Comparison of ENCODE assay signal across 8 cellular contexts in genomic region chr2:178477443-178478099, GRCh38. TPM values are rescaled to one million over a fixed set of nuclear protein-coding genes. Genes with fewer than 3 reads are reported as not detected.
DNase-seq lines count a peak whose midpoint lies in the region; ATAC-seq and TF ChIP-seq lines count a peak whose summit lies in the region.

No MANE protein-coding gene starts in this region.

- H3K27me3 Mint-ChIP-seq in MCF 10A (ENCODE audit: insufficient read depth, unreplicated experiment), result no peaks in the 10 kb centered on the region
- no peaks in the 10 kb centered on the region for H3K27me3 Mint-ChIP-seq in naive thymus-derived CD4-positive, alpha-beta T cell

- H3K4me3 ChIP-seq in BLaER1 treated with 17β-estradiol and CSF1 and Interleukin-3, amounts not matched to agents 10 nM and 100 nM, result peak overlapping the region; percentile 74 to 91 (median 86)
- H3K4me3 ChIP-seq in naive thymus-derived CD4-positive, alpha-beta T cell (ENCODE audit: low read length), result peak overlapping the region; percentile 91

- H3K9me3 ChIP-seq in BLaER1 treated with 17β-estradiol and CSF1 and Interleukin-3, amounts not matched to agents 10 nM and 100 nM (replicated peaks in 1 of 11), result no peaks in the 10 kb centered on the region
- H3K9me3 ChIP-seq in KOPT-K1 (ENCODE audit: insufficient read depth, low read length, poor library complexity, severe bottlenecking), result no peaks in the 10 kb centered on the region
- no peaks in the 10 kb centered on the region for H3K9me3 ChIP-seq in naive thymus-derived CD4-positive, alpha-beta T cell (ENCODE audit: control insufficient read depth in 2 of 3, low read length in 3 of 3)

- H3K4me3 Mint-ChIP-seq in MCF 10A (ENCODE audit: unreplicated experiment), result peak overlapping the region; percentile 96
- H3K4me3 Mint-ChIP-seq in naive thymus-derived CD4-positive, alpha-beta T cell, result peak overlapping the region; percentile 16 to 100 (median 96)

- H3K9ac ChIP-seq in BLaER1 treated with 17β-estradiol and CSF1 and Interleukin-3, amounts not matched to agents 10 nM and 100 nM, result peak overlapping the region; percentile 84 to 91 (median 88); a peak in 21 of 22 replicates

- DNase-seq in MCF 10A (ENCODE audit: unreplicated experiment), result no peak
- DNase-seq in naive thymus-derived CD4-positive, alpha-beta T cell, result no peak
- no peak for DNase-seq in putamen (ENCODE audit: low spot score)
- no peak for DNase-seq in HPDE6-E6E7 (ENCODE audit: extremely low spot score)
- DNase-seq in activated CD8-positive, alpha-beta memory T cell treated with anti-CD3 and anti-CD28 coated beads for 24 hours, result no peak

- H3K9me3 Mint-ChIP-seq in MCF 10A (ENCODE audit: unreplicated experiment), result no peaks in the 10 kb centered on the region
- no peaks in the 10 kb centered on the region for H3K9me3 Mint-ChIP-seq in naive thymus-derived CD4-positive, alpha-beta T cell

- POLR2A ChIA-PET in MCF 10A (lab: Yijun Ruan, JAX), result interaction anchor here (0.7 to 4.4 kb wide), 2 partner anchors 27 to 58 kb away, joined by 4 to 27 read pairs; partner anchors contain the start of genes PJVK and PRKRA
- POLR2A ChIA-PET in naive thymus-derived CD4-positive, alpha-beta T cell (lab: Charles Lee), result interaction anchor here (1.6 kb wide), 1 partner anchor 26 kb away, joined by 3 read pairs; the partner anchor contains the start of genes PJVK and PRKRA

- H3K4me1 Mint-ChIP-seq in MCF 10A (ENCODE audit: insufficient read depth, unreplicated experiment), result peaks cover 16% of the 10 kb centered on the region
- peaks cover 24 to 40% (median 36%) of the 10 kb centered on the region in 7 donors for H3K4me1 Mint-ChIP-seq in naive thymus-derived CD4-positive, alpha-beta T cell

- CTCF ChIA-PET in MCF 10A (lab: Yijun Ruan, JAX), result interaction anchor here (1.0 kb wide), 1 partner anchor 46 kb away, joined by 4 read pairs; no protein-coding TSS in a partner anchor
- CTCF ChIA-PET in naive thymus-derived CD4-positive, alpha-beta T cell (lab: Charles Lee), result no interaction called here

- intact Hi-C loops in MCF 10A (cut with micrococcal nuclease), result no loop called here
- intact Hi-C loops in naive thymus-derived CD4-positive, alpha-beta T cell (cut with micrococcal nuclease), result loop anchor here (1.0 to 2.0 kb wide), 7 partner anchors 26 to 1529 kb away; partner anchors contain the start of genes PJVK (in 2 of the 2), PRKRA (in 2 of the 2), CWC22 (in 1 of the 2) and HNRNPA3 (in 1 of the 2)

- peak overlapping the region; percentile 99 for H3K27ac Mint-ChIP-seq in MCF 10A (ENCODE audit: low read depth, unreplicated experiment)
- H3K27ac Mint-ChIP-seq in naive thymus-derived CD4-positive, alpha-beta T cell, result peak overlapping the region in 7 of 9 donors; percentile 60 to 99 (median 98)

- H4K20me1 ChIP-seq in BLaER1 treated with 17β-estradiol and CSF1 and Interleukin-3, amounts not matched to agents 10 nM and 100 nM, result peaks cover 0 to 18% (median 14%) of the 10 kb centered on the region in 11 experiments; a peak in 14 of 22 replicates

- H3K4me2 ChIP-seq in BLaER1 treated with 17β-estradiol and CSF1 and Interleukin-3, amounts not matched to agents 10 nM and 100 nM, result peak overlapping the region; percentile 82 to 99 (median 89)

- no peak for TF ChIP-seq CTCF in MCF 10A (IDR thresholded peaks at IDR 0.05; ENCODE audit: unreplicated experiment)

- H3K27ac ChIP-seq in BLaER1 treated with 17β-estradiol and CSF1 and Interleukin-3, amounts not matched to agents 10 nM and 100 nM, result peak overlapping the region; percentile 80 to 93 (median 86); a peak in 20 of 22 replicates
- peak overlapping the region; percentile 69 for H3K27ac ChIP-seq in KOPT-K1 (ENCODE audit: low read depth, low read length, poor library complexity, severe bottlenecking)
- peak overlapping the region; percentile 80 for H3K27ac ChIP-seq in naive thymus-derived CD4-positive, alpha-beta T cell (ENCODE audit: low read depth, low read length)

- H3K36me3 ChIP-seq in BLaER1 treated with 17β-estradiol and CSF1 and Interleukin-3, amounts not matched to agents 10 nM and 100 nM, result peaks cover 0 to 4% (median 0%) of the 10 kb centered on the region in 11 experiments; a peak in 3 of 22 replicates
- H3K36me3 ChIP-seq in KOPT-K1 (ENCODE audit: insufficient read depth, low read length), result no peaks in the 10 kb centered on the region
- no peaks in the 10 kb centered on the region for H3K36me3 ChIP-seq in naive thymus-derived CD4-positive, alpha-beta T cell (ENCODE audit: control insufficient read depth in 2 of 3, insufficient read depth in 3 of 3, low read length in 3 of 3)

- no peak for ATAC-seq in naive thymus-derived CD4-positive, alpha-beta T cell
- no peak for ATAC-seq in GM21528 (IDR thresholded peaks at IDR 0.05; ENCODE audit: low FRiP score, unreplicated experiment)

- no peaks in the 10 kb centered on the region for H3K27me3 ChIP-seq in BLaER1 treated with 17β-estradiol and CSF1 and Interleukin-3, amounts not matched to agents 10 nM and 100 nM
- no peaks in the 10 kb centered on the region for H3K27me3 ChIP-seq in naive thymus-derived CD4-positive, alpha-beta T cell (ENCODE audit: control insufficient read depth in 2 of 2, insufficient read depth in 2 of 2, low read length in 2 of 2)

- BruUV-seq in MCF 10A (replicated peaks; lab: Mats Ljungman, UMichigan), result no TSS peak

- peaks cover 23 to 49% (median 34%) of the 10 kb centered on the region in 10 experiments for H3K4me1 ChIP-seq in BLaER1 treated with 17β-estradiol and CSF1 and Interleukin-3, amounts not matched to agents 10 nM and 100 nM
- peaks cover 22 to 24% of the 10 kb centered on the region in 2 donors for H3K4me1 ChIP-seq in naive thymus-derived CD4-positive, alpha-beta T cell (ENCODE audit: control insufficient read depth in 2 of 2, insufficient read depth in 2 of 2, low read length in 2 of 2)

- H3K36me3 Mint-ChIP-seq in MCF 10A (ENCODE audit: insufficient read depth, unreplicated experiment), result peaks cover 9% of the 10 kb centered on the region
- peaks cover 0 to 2% (median 0%) of the 10 kb centered on the region in 5 donors for H3K36me3 Mint-ChIP-seq in naive thymus-derived CD4-positive, alpha-beta T cell

RNA-seq across cellular contexts. Expression of gene FKBP7, which starts 0.8 kb away (rescaled TPM):
- 5.8 and 8.4 TPM in 2 replicates for total RNA-seq in MCF 10A (2022)
- total RNA-seq in naive thymus-derived CD4-positive, alpha-beta T cell, result 1 to 10 TPM in 4 of 5 experiments, under 1 TPM in 1; 0.64 to 2.7 (median 1.9) TPM
- 1 to 10 TPM; 2.7 to 4.6 TPM for polyA plus RNA-seq in naive thymus-derived CD4-positive, alpha-beta T cell

RNA-seq across cellular contexts. Expression of gene PLEKHA3, which starts 2.7 kb away (rescaled TPM):
- total RNA-seq in MCF 10A (2022), result 29.8 and 43.4 TPM in 2 replicates
- 10 to 100 TPM; 21.6 to 33.7 (median 30.2) TPM for total RNA-seq in naive thymus-derived CD4-positive, alpha-beta T cell
- 10 to 100 TPM; 25.3 to 26.4 TPM for polyA plus RNA-seq in naive thymus-derived CD4-positive, alpha-beta T cell

RNA-seq across cellular contexts. Expression of gene PJVK, which starts 26.4 kb away (rescaled TPM):
- 7.4 and 10.4 TPM in 2 replicates for total RNA-seq in MCF 10A (2022)
- total RNA-seq in naive thymus-derived CD4-positive, alpha-beta T cell, result 1 to 10 TPM; 2.1 to 6.3 (median 3.8) TPM
- under 1 TPM; 0.44 to 0.45 TPM for polyA plus RNA-seq in naive thymus-derived CD4-positive, alpha-beta T cell

RNA-seq across cellular contexts. Expression of gene PRKRA, which starts 26.6 kb away (rescaled TPM):
- total RNA-seq in MCF 10A (2022), result 51.4 and 58.9 TPM in 2 replicates
- 100 to 1,000 TPM in 1 of 5 experiments, 10 to 100 TPM in 4; 40.8 to 113 (median 59.4) TPM for total RNA-seq in naive thymus-derived CD4-positive, alpha-beta T cell
- 10 to 100 TPM; 57.8 to 65.9 TPM for polyA plus RNA-seq in naive thymus-derived CD4-positive, alpha-beta T cell
